8 cellular contexts compared by ENCODE assay signal in the genomic region with DNA sequence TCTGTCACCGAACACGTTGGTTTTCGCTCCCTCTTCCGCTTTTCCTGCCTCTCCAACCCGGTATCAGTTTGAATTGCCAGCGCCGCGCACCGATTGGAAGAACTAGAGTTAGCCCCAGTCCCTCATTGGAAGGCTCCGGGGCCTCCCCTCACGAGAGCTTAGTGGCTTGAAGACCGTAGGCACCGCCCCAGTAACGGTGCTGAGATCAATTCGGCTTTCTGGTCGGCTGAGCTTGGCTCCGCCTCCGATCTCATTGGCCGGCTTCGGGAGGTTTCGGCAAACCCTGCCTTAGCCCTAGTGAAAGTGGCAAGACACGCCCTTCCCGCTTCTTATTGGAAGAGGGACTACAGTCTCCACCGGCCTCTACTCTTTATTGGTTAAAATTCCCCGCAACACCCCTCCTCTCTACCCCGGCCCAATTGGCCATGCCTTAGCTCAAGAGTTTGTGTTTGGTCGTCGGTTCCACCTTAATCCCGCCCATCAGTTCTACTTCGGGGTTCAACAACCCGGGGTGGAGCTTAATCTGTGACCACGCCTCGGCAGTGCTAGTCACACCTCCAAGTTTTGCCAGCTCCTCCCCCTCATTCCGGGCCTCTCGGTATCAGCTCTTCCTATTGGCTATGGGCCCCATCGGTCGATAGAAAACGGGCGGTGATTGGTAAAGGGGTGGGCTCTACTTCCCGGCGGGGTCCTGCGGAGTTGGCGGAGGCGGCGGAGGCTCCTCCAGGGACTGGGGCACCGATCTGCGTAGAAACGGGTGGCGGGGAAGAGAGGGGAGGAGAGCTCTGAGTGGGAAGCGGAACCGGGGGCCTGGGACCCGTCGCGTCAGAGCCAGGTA. TPM values are rescaled to one million over a fixed set of nuclear protein-coding genes. Genes with fewer than 3 reads are reported as not detected.
A peak's percentile ranks its signal among the peaks of the same experiment; 100 is the strongest.
DNase-seq lines count a peak whose midpoint lies in the region; ATAC-seq and TF ChIP-seq lines count a peak whose summit lies in the region.
"Not testable (repeated sequence)": the region's sequence is repeated elsewhere in the genome, so short reads cannot be mapped to it uniquely, and the experiment has no call there.

Gene FAM72B (minus strand): TSS at position 51 of the 838 bp plus-strand sequence. CDS start 851 bp downstream, outside the sequence.
Gene SRGAP2C (plus strand): TSS at position 686 of the 838 bp plus-strand sequence. CDS start 2,472 bp downstream, outside the sequence.

- H4K8ac ChIP-seq in neuronal stem cell (ENCODE audit: low read depth, low read length): not testable (repeated sequence)

- H2AFZ ChIP-seq in neuronal stem cell (ENCODE audit: low read length): peak within 1 kb of the TSS; percentile 45

- H3K27ac ChIP-seq in SJSA1; foreskin keratinocyte; neuronal stem cell (replicated peaks; ENCODE audit: low read length): not testable (repeated sequence)

- in situ Hi-C loops in G401 (cut with HindIII; ENCODE audit: low sequenced_read_pairs): not testable (repeated sequence)

- H3K9ac ChIP-seq in neuronal stem cell (ENCODE audit: low read depth, low read length, poor library complexity): not testable (repeated sequence)

- not testable (repeated sequence) for H2BK120ac ChIP-seq in neuronal stem cell (ENCODE audit: low read depth, low read length)

- not testable (repeated sequence) for H3K18ac ChIP-seq in neuronal stem cell (ENCODE audit: low read length)

- H3K27me3 ChIP-seq in SJSA1 (replicated peaks); foreskin keratinocyte; neuronal stem cell (ENCODE audit: control insufficient read depth in 3 of 3, insufficient read depth in 3 of 3, low read depth in 1 of 3, low read length in 3 of 3): not testable (repeated sequence)

- H3K9me3 ChIP-seq in SJSA1 (replicated peaks); neuronal stem cell (replicated peaks in 1 of 2; ENCODE audit: control insufficient read depth in 2 of 2, insufficient read depth in 1 of 2, low read depth in 1 of 2, low read length in 2 of 2): not testable (repeated sequence)

- WGBS in neuronal stem cell (ENCODE audit: extremely low coverage in 2 of 2, insufficient read length in 2 of 2, insufficient replicate concordance in 1 of 2), 2 donors: no CpG with 5 or more reads among the region's 54 CpGs

- H3K36me3 ChIP-seq in SJSA1; neuronal stem cell (replicated peaks in 1 of 2; ENCODE audit: control insufficient read depth in 2 of 2, insufficient read depth in 2 of 2, low read length in 2 of 2): not testable (repeated sequence)

- peak; percentile 90 for ATAC-seq in foreskin keratinocyte

- not testable (repeated sequence) for H2BK15ac ChIP-seq in neuronal stem cell (ENCODE audit: low read length)

- H2BK12ac ChIP-seq in neuronal stem cell (ENCODE audit: low read length): not testable (repeated sequence)

- DNase-seq in G401 (ENCODE audit: low spot score) (peak; percentile 100), HFF-Myc (ENCODE audit: extremely low read depth, low read depth) (peak; percentile 95), NAMALWA (ENCODE audit: low spot score) (peak; percentile 96), SJSA1 (ENCODE audit: low read depth in 1 of 2, low spot score in 2 of 2) (peak; percentile 96 to 98), activated gamma-delta T cell (lab: John Stamatoyannopoulos, UW) (peak; percentile 66), foreskin keratinocyte (peak; percentile 99 to 100), neuronal stem cell (ENCODE audit: low spot score) (peak; percentile 95), stromal cell of bone marrow (ENCODE audit: low read depth) (peak; percentile 98)

- not testable (repeated sequence) for H3K4ac ChIP-seq in neuronal stem cell (ENCODE audit: low read length)

- H3K4me2 ChIP-seq in neuronal stem cell (ENCODE audit: insufficient read depth, low read length, poor library complexity, severe bottlenecking): peak within 1 kb of the TSS; percentile 25

- not testable (repeated sequence) for TF ChIP-seq CTCF in HFF-Myc (IDR thresholded peaks at IDR 0.05; ENCODE audit: low read depth, low read length, missing control alignments); foreskin keratinocyte (conservative IDR thresholded peaks at IDR 0.05)

- not testable (repeated sequence) for H4K91ac ChIP-seq in neuronal stem cell (ENCODE audit: low read depth, low read length, poor library complexity)

- H2BK5ac ChIP-seq in neuronal stem cell (ENCODE audit: low read length): not testable (repeated sequence)

- H3K23ac ChIP-seq in neuronal stem cell (ENCODE audit: low read depth, low read length, poor library complexity): not testable (repeated sequence)

- not testable (repeated sequence) for H2AK5ac ChIP-seq in neuronal stem cell (ENCODE audit: low read depth, low read length)

- H3K79me1 ChIP-seq in neuronal stem cell (ENCODE audit: low read depth, low read length): not testable (repeated sequence)

- H3K4me3 ChIP-seq in HFF-Myc (replicated peaks; ENCODE audit: low read depth, low read length): peak within 1 kb of the TSS; percentile 44
- peak within 1 kb of the TSS; percentile 34 for H3K4me3 ChIP-seq in SJSA1
- H3K4me3 ChIP-seq in neuronal stem cell (ENCODE audit: low read length in 2 of 2): peak within 1 kb of the TSS; percentile 45 to 75

- not testable (repeated sequence) for H3K14ac ChIP-seq in neuronal stem cell (ENCODE audit: low read length)

- H3K4me1 ChIP-seq in SJSA1 (replicated peaks); foreskin keratinocyte; neuronal stem cell (ENCODE audit: control insufficient read depth in 2 of 2, insufficient read depth in 1 of 2, low read depth in 1 of 2, low read length in 2 of 2): not testable (repeated sequence)

RNA-seq across cellular contexts. Expression of gene FAM72B, which starts in this region (rescaled TPM):
- total RNA-seq in G401 (2014; rRNA removed; shearing (Covaris generic)): 6.3 and 19.4 TPM in 2 replicates
- total RNA-seq in SJSA1 (2014; rRNA removed; shearing (Covaris generic)): 5.1 and 9.6 TPM in 2 replicates
- total RNA-seq in foreskin keratinocyte: 4.3 and 7.1 TPM in 2 replicates
- polyA plus RNA-seq in foreskin keratinocyte: 3.1 and 5.8 TPM in 2 replicates
- 30.0 TPM for polyA plus RNA-seq in neuronal stem cell (2013, experiment 1 of 2)
- 31.2 TPM for polyA plus RNA-seq in neuronal stem cell (2013, experiment 2 of 2)

RNA-seq across cellular contexts. Expression of gene SRGAP2C, which starts in this region (rescaled TPM):
- total RNA-seq in G401 (2014; rRNA removed; shearing (Covaris generic)): 6.8 and 14.8 TPM in 2 replicates
- 32.1 and 33.7 TPM in 2 replicates for total RNA-seq in SJSA1 (2014; rRNA removed; shearing (Covaris generic))
- total RNA-seq in foreskin keratinocyte: 12.1 and 17.6 TPM in 2 replicates
- 2.5 and 4.0 TPM in 2 replicates for polyA plus RNA-seq in foreskin keratinocyte
- 16.7 TPM for polyA plus RNA-seq in neuronal stem cell (2013, experiment 1 of 2)
- 18.2 TPM for polyA plus RNA-seq in neuronal stem cell (2013, experiment 2 of 2)
